In genomic region chr1:92709738-92710137, GRCh38 we compare ENCODE assay signal across 13 cellular contexts.
DNase-seq lines count a peak whose midpoint lies in the region; ATAC-seq, FAIRE-seq and TF ChIP-seq lines count a peak whose summit lies in the region.
"Had no signal": no experiment of that assay in that cellular context is flagged by ENCODE, and none has a peak within 500 bp of the region (broad histone marks: within the 10 kb centered on the region; RNA-seq: fewer than 3 reads in every experiment).

No MANE protein-coding gene starts in this region.

- H3K27me3 ChIP-seq in RWPE2 (ENCODE audit: insufficient read depth, poor library complexity, severe bottlenecking), result no peaks in the 10 kb centered on the region
- H3K27me3 ChIP-seq: BLaER1 had no signal

- no peaks in the 10 kb centered on the region for H3K4me1 Mint-ChIP-seq in activated naive CD4-positive, alpha-beta T cell treated with anti-CD3 and anti-CD28 coated beads for 36 hours (ENCODE audit: low read depth)
- H3K4me1 Mint-ChIP-seq in endothelial cell (ENCODE audit: unreplicated experiment), result peaks cover 9% of the 10 kb centered on the region
- H3K4me1 Mint-ChIP-seq in T-helper 17 cell, result peaks cover 2% of the 10 kb centered on the region
- H3K4me1 Mint-ChIP-seq: naive thymus-derived CD4-positive, alpha-beta T cell had no signal

- TF ChIP-seq CTCF in RWPE2 (IDR thresholded peaks at IDR 0.05; ENCODE audit: poor library complexity, severe bottlenecking) (no peak), foreskin fibroblast (IDR thresholded peaks at IDR 0.05; ENCODE audit: low read depth, low read length) (no peak), endothelial cell (IDR thresholded peaks at IDR 0.05; ENCODE audit: unreplicated experiment) (no peak)

- ATAC-seq in RWPE2 (ENCODE audit: low read depth) (peak; percentile 76), T-helper 17 cell (no peak), HG03432 (IDR thresholded peaks at IDR 0.05; ENCODE audit: unreplicated experiment) (no peak)
- ATAC-seq: naive thymus-derived CD4-positive, alpha-beta T cell; stimulated activated naive CD8-positive, alpha-beta T cell treated with anti-CD3 and anti-CD28 coated beads, Interleukin-15, Interleukin-2, amounts not matched to agents 100 U/mL and 50 U/mL, for 24 hours had no signal

- no peaks in the 10 kb centered on the region for H3K36me3 Mint-ChIP-seq in activated naive CD4-positive, alpha-beta T cell treated with anti-CD3 and anti-CD28 coated beads for 36 hours (ENCODE audit: low read depth)
- no peaks in the 10 kb centered on the region for H3K36me3 Mint-ChIP-seq in endothelial cell (ENCODE audit: low read depth, unreplicated experiment)
- H3K36me3 Mint-ChIP-seq in T-helper 17 cell (ENCODE audit: low read depth), result peaks cover 2% of the 10 kb centered on the region
- H3K36me3 Mint-ChIP-seq: naive thymus-derived CD4-positive, alpha-beta T cell had no signal

- FAIRE-seq in urothelium cell line (lab: Jason Lieb, UNC), result no peak

- CTCF ChIA-PET in activated naive CD4-positive, alpha-beta T cell treated with anti-CD3 and anti-CD28 coated beads for 36 hours (lab: Charles Lee), result no interaction called here

- no peak overlapping the region for H3K27ac ChIP-seq in RWPE2 (ENCODE audit: poor library complexity, severe bottlenecking)
- H3K27ac ChIP-seq: BLaER1 had no signal

- DNase-seq in activated naive CD4-positive, alpha-beta T cell treated with anti-CD3 and anti-CD28 coated beads for 36 hours, result peak; percentile 7
- DNase-seq in activated naive CD4-positive, alpha-beta T cell (lab: John Stamatoyannopoulos, UW), result no peak
- DNase-seq in RWPE2 (ENCODE audit: low spot score), result no peak
- DNase-seq in foreskin fibroblast, result peak; percentile 40 to 58
- peak; percentile 15 for DNase-seq in urothelium cell line (ENCODE audit: low spot score)
- DNase-seq in endothelial cell (ENCODE audit: low spot score), result no peak
- no peak for DNase-seq in T-helper 17 cell
- DNase-seq: anterior cingulate cortex; naive thymus-derived CD4-positive, alpha-beta T cell; NCI-H1436; stimulated activated naive CD8-positive, alpha-beta T cell treated with anti-CD3 and anti-CD28 coated beads, Interleukin-15, Interleukin-2, amounts not matched to agents 100 U/mL and 50 U/mL, for 24 hours had no signal

- H3K9me3 ChIP-seq in RWPE2 (ENCODE audit: severe bottlenecking) (peaks cover 1% of the 10 kb centered on the region), T-helper 17 cell (ENCODE audit: control insufficient read depth, low read length, poor library complexity, severe bottlenecking) (no peaks in the 10 kb centered on the region)
- H3K9me3 ChIP-seq: BLaER1 had no signal

- no peaks in the 10 kb centered on the region for H3K9me3 Mint-ChIP-seq in activated naive CD4-positive, alpha-beta T cell treated with anti-CD3 and anti-CD28 coated beads for 36 hours
- H3K9me3 Mint-ChIP-seq in endothelial cell (ENCODE audit: unreplicated experiment), result no peaks in the 10 kb centered on the region

- intact Hi-C loops in activated naive CD4-positive, alpha-beta T cell treated with anti-CD3 and anti-CD28 coated beads for 36 hours (cut with micrococcal nuclease), result no loop called here

- H3K27ac Mint-ChIP-seq in activated naive CD4-positive, alpha-beta T cell treated with anti-CD3 and anti-CD28 coated beads for 36 hours, result no peak overlapping the region
- H3K27ac Mint-ChIP-seq in endothelial cell (ENCODE audit: unreplicated experiment), result no peak overlapping the region
- no peak overlapping the region for H3K27ac Mint-ChIP-seq in T-helper 17 cell
- H3K27ac Mint-ChIP-seq: naive thymus-derived CD4-positive, alpha-beta T cell had no signal

- peaks cover 9% of the 10 kb centered on the region for H3K4me1 ChIP-seq in RWPE2 (ENCODE audit: insufficient read depth, poor library complexity, severe bottlenecking)
- H3K4me1 ChIP-seq: BLaER1 had no signal

- H3K36me3 ChIP-seq in RWPE2 (ENCODE audit: low read depth), result no peaks in the 10 kb centered on the region; the same call in 1 of the 2 replicates
- H3K36me3 ChIP-seq: BLaER1 had no signal

- no peaks in the 10 kb centered on the region for H3K27me3 Mint-ChIP-seq in activated naive CD4-positive, alpha-beta T cell treated with anti-CD3 and anti-CD28 coated beads for 36 hours (ENCODE audit: low read depth)
- H3K27me3 Mint-ChIP-seq in endothelial cell (ENCODE audit: unreplicated experiment), result no peaks in the 10 kb centered on the region
- peaks cover 6% of the 10 kb centered on the region for H3K27me3 Mint-ChIP-seq in T-helper 17 cell

- H3K4me3 ChIP-seq in RWPE2 (ENCODE audit: severe bottlenecking) (no peak overlapping the region), foreskin fibroblast (ENCODE audit: low read depth in 1 of 2, low read length in 2 of 2) (no peak overlapping the region)
- H3K4me3 ChIP-seq: BLaER1 had no signal

- H3K4me3 Mint-ChIP-seq in activated naive CD4-positive, alpha-beta T cell treated with anti-CD3 and anti-CD28 coated beads for 36 hours, result no peak overlapping the region
- H3K4me3 Mint-ChIP-seq in endothelial cell (ENCODE audit: unreplicated experiment) (no peak overlapping the region), T-helper 17 cell (no peak overlapping the region)
- H3K4me3 Mint-ChIP-seq: naive thymus-derived CD4-positive, alpha-beta T cell had no signal

Comparison
In these comparisons a context has a peak if more than half of its experiments do, and no peak if none do; other contexts are left out.
1. DNase-seq: peak in activated naive CD4-positive, alpha-beta T cell treated with anti-CD3 and anti-CD28 coated beads for 36 hours (single experiment), foreskin fibroblast (2 of 2) and urothelium cell line (single experiment); none in activated naive CD4-positive, alpha-beta T cell (0 of 4), RWPE2 (single experiment), endothelial cell (single experiment) and T-helper 17 cell (0 of 3).